Comparison of ENCODE assay signal across 8 cellular contexts in the genomic region with DNA sequence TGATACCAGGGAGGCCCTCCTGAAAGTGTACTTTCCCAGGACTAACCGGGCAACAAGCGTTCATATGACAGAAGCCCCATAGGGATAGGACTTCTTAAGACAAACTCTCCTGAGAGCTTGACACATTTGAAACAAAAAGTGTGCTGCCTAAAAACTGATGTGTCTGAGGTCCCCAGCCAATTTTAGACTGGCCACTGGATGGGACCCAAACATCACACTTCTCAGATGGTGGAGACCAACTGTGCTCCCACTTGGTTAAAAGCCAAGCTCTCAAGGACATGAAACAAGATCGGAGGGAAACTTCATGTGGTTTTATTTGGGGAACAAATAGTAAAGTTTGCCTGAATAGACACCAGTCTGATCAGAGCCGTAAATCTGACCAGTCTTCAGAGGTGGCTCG.
DNase-seq lines count a peak whose midpoint lies in the region; ATAC-seq, FAIRE-seq and TF ChIP-seq lines count a peak whose summit lies in the region.
"Not testable (repeated sequence)": the region's sequence is repeated elsewhere in the genome, so short reads cannot be mapped to it uniquely, and the experiment has no call there.

No MANE protein-coding gene starts in this region.

- not testable (repeated sequence) for H3K4me3 Mint-ChIP-seq in GM23338; activated CD8-positive, alpha-beta T cell treated with anti-CD3 and anti-CD28 coated beads, Interleukin-2, amount 10 ng/mL, durations not matched to agents 7 days and 5 days

- H3F3A ChIP-seq in GM23338 (replicated peaks; ENCODE audit: low read depth), result not testable (repeated sequence)

- peak overlapping the region; percentile 74; the same call in 1 of the 2 replicates for H2AFZ ChIP-seq in GM23338

- H3K79me2 ChIP-seq in GM23338 (replicated peaks; ENCODE audit: insufficient read depth), result not testable (repeated sequence)

- WGBS in pancreas, 2 donors, result 34% methylated on average over 5 of the region's 5 CpGs

- H3K9me3 ChIP-seq in pancreas, result not testable (repeated sequence)

- ATAC-seq in GM18498 (IDR thresholded peaks at IDR 0.05; ENCODE audit: unreplicated experiment) (peak; percentile 31), GM19395 (IDR thresholded peaks at IDR 0.05; ENCODE audit: unreplicated experiment) (peak; percentile 37), HG03066 (IDR thresholded peaks at IDR 0.05; ENCODE audit: low read depth, unreplicated experiment) (peak; percentile 16), Right ventricle myocardium inferior (peak; percentile 16), pancreas (peak in 3 of 4 donors; percentile 25 to 41 (median 38))
- not testable (repeated sequence) for ATAC-seq in GM23338; activated CD8-positive, alpha-beta T cell treated with anti-CD3 and anti-CD28 coated beads, Interleukin-2, amount 10 ng/mL, durations not matched to agents 7 days and 5 days

- peak overlapping the region; percentile 55; the same call in 1 of the 2 replicates for H3K27ac Mint-ChIP-seq in GM23338
- H3K27ac Mint-ChIP-seq in activated CD8-positive, alpha-beta T cell treated with anti-CD3 and anti-CD28 coated beads, Interleukin-2, amount 10 ng/mL, durations not matched to agents 7 days and 5 days, result peak overlapping the region; percentile 50

- not testable (repeated sequence) for H3K4me2 ChIP-seq in GM23338

- H3K27me3 ChIP-seq in GM23338 (ENCODE audit: insufficient read depth); pancreas: not testable (repeated sequence)

- not testable (repeated sequence) for H3K4me1 ChIP-seq in GM23338 (ENCODE audit: insufficient read depth); pancreas

- H3K9me2 ChIP-seq in GM23338 (ENCODE audit: insufficient read depth), result not testable (repeated sequence)

- not testable (repeated sequence) for TF ChIP-seq CTCF in GM23338 (conservative IDR thresholded peaks at IDR 0.05; ENCODE audit: low read depth in 2 of 2); LNCaP clone FGC (IDR thresholded peaks at IDR 0.05; ENCODE audit: control insufficient read depth, extremely low read depth, insufficient read depth); pancreas (IDR thresholded peaks at IDR 0.05)

- not testable (repeated sequence) for H3K4me3 ChIP-seq in GM23338
- H3K4me3 ChIP-seq in LNCaP clone FGC (ENCODE audit: low read depth, low read length) (0 out of 2 replicates have a peak overlapping the region, but pooled peaks have one; percentile 3), pancreas (peak overlapping the region in 1 of 4 donors; percentile 20)

- H3K27me3 Mint-ChIP-seq in GM23338 (ENCODE audit: insufficient read depth, low read depth, poor library complexity); activated CD8-positive, alpha-beta T cell treated with anti-CD3 and anti-CD28 coated beads, Interleukin-2, amount 10 ng/mL, durations not matched to agents 7 days and 5 days (ENCODE audit: low read depth): not testable (repeated sequence)

- not testable (repeated sequence) for H3K9me3 Mint-ChIP-seq in GM23338; activated CD8-positive, alpha-beta T cell treated with anti-CD3 and anti-CD28 coated beads, Interleukin-2, amount 10 ng/mL, durations not matched to agents 7 days and 5 days (ENCODE audit: insufficient read depth)

- CTCF ChIA-PET in activated CD8-positive, alpha-beta T cell treated with anti-CD3 and anti-CD28 coated beads, Interleukin-2, amount 10 ng/mL, durations not matched to agents 7 days and 5 days (lab: Charles Lee), result not testable (repeated sequence)

- not testable (repeated sequence) for H3K36me3 ChIP-seq in GM23338 (ENCODE audit: insufficient read depth); pancreas

- intact Hi-C loops in Right ventricle myocardium inferior (cut with DNase I); pancreas (cut with DNase I): not testable (repeated sequence)

- H3K4me1 Mint-ChIP-seq in GM23338, result peaks cover 30% of the 10 kb centered on the region
- not testable (repeated sequence) for H3K4me1 Mint-ChIP-seq in activated CD8-positive, alpha-beta T cell treated with anti-CD3 and anti-CD28 coated beads, Interleukin-2, amount 10 ng/mL, durations not matched to agents 7 days and 5 days (ENCODE audit: low read depth)

- not testable (repeated sequence) for DNase-seq in GM23338 (ENCODE audit: low spot score); LNCaP clone FGC (ENCODE audit: low read depth); activated CD8-positive, alpha-beta T cell treated with anti-CD3 and anti-CD28 coated beads, Interleukin-2, amount 10 ng/mL, durations not matched to agents 7 days and 5 days; Right ventricle myocardium inferior (ENCODE audit: missing footprints); pancreas

- FAIRE-seq in pancreas (lab: Jason Lieb, UNC), result not testable (repeated sequence)

- POLR2A ChIA-PET in activated CD8-positive, alpha-beta T cell treated with anti-CD3 and anti-CD28 coated beads, Interleukin-2, amount 10 ng/mL, durations not matched to agents 7 days and 5 days (lab: Charles Lee), result not testable (repeated sequence)

- not testable (repeated sequence) for H3K27ac ChIP-seq in GM23338 (ENCODE audit: low read depth)
- peak overlapping the region in 1 of 4 donors; percentile 23 for H3K27ac ChIP-seq in pancreas

- H4K20me1 ChIP-seq in GM23338 (replicated peaks; ENCODE audit: insufficient read depth), result not testable (repeated sequence)

- not testable (repeated sequence) for H3K36me3 Mint-ChIP-seq in GM23338 (ENCODE audit: low read depth); activated CD8-positive, alpha-beta T cell treated with anti-CD3 and anti-CD28 coated beads, Interleukin-2, amount 10 ng/mL, durations not matched to agents 7 days and 5 days (ENCODE audit: low read depth)
